2 cellular contexts compared by ENCODE assay signal in genomic region chr1:151255381-151255780, GRCh38.
TF ChIP-seq lines count a peak whose summit lies in the region.

No MANE protein-coding gene starts in this region.

TF ChIP-seq in HEK293, 187 proteins besides CTCF, POLR2A, EP300 and RAD21:
- TF ChIP-seq ZFP3 (tag by site-specific recombination; IDR thresholded peaks at IDR 0.05; ENCODE audit: low read depth) (no peak), ZXDB (tag by site-specific recombination; IDR thresholded peaks at IDR 0.05) (no peak), ZNF449 (tag by site-specific recombination; IDR thresholded peaks at IDR 0.05) (no peak), ZBTB17 (tag by site-specific recombination; IDR thresholded peaks at IDR 0.05) (peak; percentile 69), PRDM4 (tag by site-specific recombination; IDR thresholded peaks at IDR 0.05) (peak; percentile 29; the same call in 1 of the 2 replicates)
TF ChIP-seq in HEK293: peak in this region for 2.

TF ChIP-seq in K562, 482 proteins besides CTCF, POLR2A, EP300 and RAD21:
- TF ChIP-seq SP1 (CRISPR knock-in tag; IDR thresholded peaks at IDR 0.05) (0 out of 2 replicates have a peak, but pooled peaks have one; percentile 6), NONO (IDR thresholded peaks at IDR 0.05; ENCODE audit: low read depth in 2 of 2, low read length in 1 of 2) (no peak), ZNF41 (CRISPR knock-in tag; conservative IDR thresholded peaks at IDR 0.05) (no peak), ZNF134 (CRISPR knock-in tag; conservative IDR thresholded peaks at IDR 0.05) (no peak), TCF7L2 (IDR thresholded peaks at IDR 0.05; ENCODE audit: low read depth, low read length) (no peak), RBM14 (IDR thresholded peaks at IDR 0.05; ENCODE audit: borderline replicate concordance, insufficient read depth, low read depth, low read length) (no peak)
